ENCODE assay signal across 2 cellular contexts in genomic region chr16:14300631-14301149, GRCh38.
TF ChIP-seq lines count a peak whose summit lies in the region.

No MANE protein-coding gene starts in this region.

TF ChIP-seq in GM23338, 12 proteins besides CTCF, POLR2A, EP300 and RAD21:
- TF ChIP-seq EZH2phosphoT487 (IDR thresholded peaks at IDR 0.05; ENCODE audit: unreplicated experiment) (no peak), ZNF462 (CRISPR knock-in tag; IDR thresholded peaks at IDR 0.05) (no peak), ZNF331 (CRISPR knock-in tag; IDR thresholded peaks at IDR 0.05; ENCODE audit: low read depth) (no peak), CREB1 (CRISPR knock-in tag; IDR thresholded peaks at IDR 0.05; ENCODE audit: low read depth) (no peak), POLR2AphosphoS5 (IDR thresholded peaks at IDR 0.05; ENCODE audit: low read depth) (no peak), NANOG (IDR thresholded peaks at IDR 0.05; ENCODE audit: borderline replicate concordance) (no peak), STAT1 (IDR thresholded peaks at IDR 0.05; ENCODE audit: unreplicated experiment) (no peak), ZNF114 (CRISPR knock-in tag; IDR thresholded peaks at IDR 0.05) (no peak), JUNB (IDR thresholded peaks at IDR 0.05; ENCODE audit: unreplicated experiment) (no peak), EZH2 (IDR thresholded peaks at IDR 0.05; ENCODE audit: low read depth, unreplicated experiment) (no peak)
- TF ChIP-seq, protein P1, sequence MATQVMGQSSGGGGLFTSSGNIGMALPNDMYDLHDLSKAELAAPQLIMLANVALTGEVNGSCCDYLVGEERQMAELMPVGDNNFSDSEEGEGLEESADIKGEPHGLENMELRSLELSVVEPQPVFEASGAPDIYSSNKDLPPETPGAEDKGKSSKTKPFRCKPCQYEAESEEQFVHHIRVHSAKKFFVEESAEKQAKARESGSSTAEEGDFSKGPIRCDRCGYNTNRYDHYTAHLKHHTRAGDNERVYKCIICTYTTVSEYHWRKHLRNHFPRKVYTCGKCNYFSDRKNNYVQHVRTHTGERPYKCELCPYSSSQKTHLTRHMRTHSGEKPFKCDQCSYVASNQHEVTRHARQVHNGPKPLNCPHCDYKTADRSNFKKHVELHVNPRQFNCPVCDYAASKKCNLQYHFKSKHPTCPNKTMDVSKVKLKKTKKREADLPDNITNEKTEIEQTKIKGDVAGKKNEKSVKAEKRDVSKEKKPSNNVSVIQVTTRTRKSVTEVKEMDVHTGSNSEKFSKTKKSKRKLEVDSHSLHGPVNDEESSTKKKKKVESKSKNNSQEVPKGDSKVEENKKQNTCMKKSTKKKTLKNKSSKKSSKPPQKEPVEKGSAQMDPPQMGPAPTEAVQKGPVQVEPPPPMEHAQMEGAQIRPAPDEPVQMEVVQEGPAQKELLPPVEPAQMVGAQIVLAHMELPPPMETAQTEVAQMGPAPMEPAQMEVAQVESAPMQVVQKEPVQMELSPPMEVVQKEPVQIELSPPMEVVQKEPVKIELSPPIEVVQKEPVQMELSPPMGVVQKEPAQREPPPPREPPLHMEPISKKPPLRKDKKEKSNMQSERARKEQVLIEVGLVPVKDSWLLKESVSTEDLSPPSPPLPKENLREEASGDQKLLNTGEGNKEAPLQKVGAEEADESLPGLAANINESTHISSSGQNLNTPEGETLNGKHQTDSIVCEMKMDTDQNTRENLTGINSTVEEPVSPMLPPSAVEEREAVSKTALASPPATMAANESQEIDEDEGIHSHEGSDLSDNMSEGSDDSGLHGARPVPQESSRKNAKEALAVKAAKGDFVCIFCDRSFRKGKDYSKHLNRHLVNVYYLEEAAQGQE (IDR thresholded peaks at IDR 0.05; ENCODE audit: unreplicated experiment) = no peak
- TF ChIP-seq, protein P2, sequence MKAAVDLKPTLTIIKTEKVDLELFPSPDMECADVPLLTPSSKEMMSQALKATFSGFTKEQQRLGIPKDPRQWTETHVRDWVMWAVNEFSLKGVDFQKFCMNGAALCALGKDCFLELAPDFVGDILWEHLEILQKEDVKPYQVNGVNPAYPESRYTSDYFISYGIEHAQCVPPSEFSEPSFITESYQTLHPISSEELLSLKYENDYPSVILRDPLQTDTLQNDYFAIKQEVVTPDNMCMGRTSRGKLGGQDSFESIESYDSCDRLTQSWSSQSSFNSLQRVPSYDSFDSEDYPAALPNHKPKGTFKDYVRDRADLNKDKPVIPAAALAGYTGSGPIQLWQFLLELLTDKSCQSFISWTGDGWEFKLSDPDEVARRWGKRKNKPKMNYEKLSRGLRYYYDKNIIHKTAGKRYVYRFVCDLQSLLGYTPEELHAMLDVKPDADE (IDR thresholded peaks at IDR 0.05) = no peak

TF ChIP-seq in H1, 55 proteins besides CTCF, POLR2A, EP300 and RAD21:
- TF ChIP-seq BACH1 (IDR thresholded peaks at IDR 0.05; ENCODE audit: low read length) (0 out of 2 replicates have a peak, but pooled peaks have one; percentile 54), SP4 (IDR thresholded peaks at IDR 0.05; ENCODE audit: low read length) (no peak)
